ENCODE assay signal across 13 cellular contexts in genomic region chr6:48109902-48110301, GRCh38. TPM values are rescaled to one million over a fixed set of nuclear protein-coding genes. Genes with fewer than 3 reads are reported as not detected.
DNase-seq lines count a peak whose midpoint lies in the region; ATAC-seq and TF ChIP-seq lines count a peak whose summit lies in the region.
"Had no signal": no experiment of that assay in that cellular context is flagged by ENCODE, and none has a peak within 500 bp of the region (broad histone marks: within the 10 kb centered on the region; RNA-seq: fewer than 3 reads in every experiment).

No MANE protein-coding gene starts in this region.

- ATAC-seq in Right ventricle myocardium superior (ENCODE audit: poor library complexity) (no peak), sciatic nerve (no peak)
- ATAC-seq in naive thymus-derived CD8-positive, alpha-beta T cell = no peak
- ATAC-seq: natural killer cell had no signal

- no peaks in the 10 kb centered on the region for H3K9me3 ChIP-seq in left ventricle myocardium inferior (replicated peaks)

- H3K36me3 Mint-ChIP-seq in type B pancreatic cell = peaks cover 6% of the 10 kb centered on the region
- no peaks in the 10 kb centered on the region for H3K36me3 Mint-ChIP-seq in naive thymus-derived CD8-positive, alpha-beta T cell
- H3K36me3 Mint-ChIP-seq: natural killer cell had no signal

- H3K4me3 ChIP-seq in left ventricle myocardium inferior (peak overlapping the region; percentile 63), astrocyte of the spinal cord (ENCODE audit: low read depth, low read length) (peak overlapping the region; percentile 61), iPS-11a (ENCODE audit: low read depth, low read length) (peak overlapping the region; percentile 61)

- DNase-seq in left ventricle myocardium inferior (no peak), Right ventricle myocardium superior (no peak), astrocyte of the spinal cord (ENCODE audit: low read depth, low spot score) (peak; percentile 25), type B pancreatic cell (ENCODE audit: extremely low spot score, unreplicated experiment) (no peak), sciatic nerve (ENCODE audit: low spot score) (no peak)
- no peak for DNase-seq in stimulated activated CD4-positive, alpha-beta T cell treated with anti-CD3 and anti-CD28 coated beads, Interleukin-2, amount 100 ng/mL, for 48 hours
- no peak for DNase-seq in naive thymus-derived CD8-positive, alpha-beta T cell
- DNase-seq: activated CD4-positive, alpha-beta memory T cell treated with anti-CD3 and anti-CD28 coated beads, Interleukin-2, amount 10 ng/mL, durations not matched to agents 7 days and 5 days; amniotic stem cell; natural killer cell; NCI-H2171 treated with DMSO at 0.1 percent for 48 hours; SW 1271 had no signal

- TF ChIP-seq CTCF in left ventricle myocardium inferior (IDR thresholded peaks at IDR 0.05; ENCODE audit: borderline replicate concordance) (no peak), astrocyte of the spinal cord (IDR thresholded peaks at IDR 0.05; ENCODE audit: low read depth, low read length) (no peak), type B pancreatic cell (conservative IDR thresholded peaks at IDR 0.05) (no peak)

- peak overlapping the region; percentile 95 for H3K27ac Mint-ChIP-seq in type B pancreatic cell
- no peak overlapping the region for H3K27ac Mint-ChIP-seq in naive thymus-derived CD8-positive, alpha-beta T cell
- H3K27ac Mint-ChIP-seq: activated CD4-positive, alpha-beta memory T cell treated with anti-CD3 and anti-CD28 coated beads, Interleukin-2, amount 10 ng/mL, durations not matched to agents 7 days and 5 days; natural killer cell had no signal

- intact Hi-C loops in left ventricle myocardium inferior (cut with micrococcal nuclease) = no loop called here
- intact Hi-C loops in Right ventricle myocardium superior (cut with DNase I) = no loop called here
- intact Hi-C loops in sciatic nerve (cut with DNase I) = no loop called here

- H3K27me3 Mint-ChIP-seq in type B pancreatic cell = no peaks in the 10 kb centered on the region
- H3K27me3 Mint-ChIP-seq in naive thymus-derived CD8-positive, alpha-beta T cell = peaks cover 0 to 8% (median 0%) of the 10 kb centered on the region in 5 donors
- H3K27me3 Mint-ChIP-seq: activated CD4-positive, alpha-beta memory T cell treated with anti-CD3 and anti-CD28 coated beads, Interleukin-2, amount 10 ng/mL, durations not matched to agents 7 days and 5 days had no signal

- POLR2A ChIA-PET in naive thymus-derived CD8-positive, alpha-beta T cell (lab: Charles Lee) = no interaction called here

- H3K4me3 Mint-ChIP-seq in type B pancreatic cell = peak overlapping the region; percentile 89
- H3K4me3 Mint-ChIP-seq in naive thymus-derived CD8-positive, alpha-beta T cell = no peak overlapping the region
- H3K4me3 Mint-ChIP-seq: activated CD4-positive, alpha-beta memory T cell treated with anti-CD3 and anti-CD28 coated beads, Interleukin-2, amount 10 ng/mL, durations not matched to agents 7 days and 5 days; natural killer cell had no signal

- no peaks in the 10 kb centered on the region for H3K27me3 ChIP-seq in left ventricle myocardium inferior (ENCODE audit: low read depth)

- peaks cover 16% of the 10 kb centered on the region for H3K4me1 ChIP-seq in left ventricle myocardium inferior

- in situ Hi-C loops in astrocyte of the spinal cord (cut with HindIII; ENCODE audit: low sequenced_read_pairs) = no loop called here

- no peaks in the 10 kb centered on the region for H3K36me3 ChIP-seq in left ventricle myocardium inferior

- peaks cover 21% of the 10 kb centered on the region for H3K4me1 Mint-ChIP-seq in type B pancreatic cell (ENCODE audit: unreplicated experiment)
- no peaks in the 10 kb centered on the region for H3K4me1 Mint-ChIP-seq in naive thymus-derived CD8-positive, alpha-beta T cell
- H3K4me1 Mint-ChIP-seq: activated CD4-positive, alpha-beta memory T cell treated with anti-CD3 and anti-CD28 coated beads, Interleukin-2, amount 10 ng/mL, durations not matched to agents 7 days and 5 days; natural killer cell had no signal

- peak overlapping the region; percentile 81 for H3K27ac ChIP-seq in left ventricle myocardium inferior (replicated peaks)

- no peaks in the 10 kb centered on the region for H3K9me3 Mint-ChIP-seq in type B pancreatic cell
- peaks cover 0 to 12% (median 0%) of the 10 kb centered on the region in 9 donors for H3K9me3 Mint-ChIP-seq in naive thymus-derived CD8-positive, alpha-beta T cell
- H3K9me3 Mint-ChIP-seq: activated CD4-positive, alpha-beta memory T cell treated with anti-CD3 and anti-CD28 coated beads, Interleukin-2, amount 10 ng/mL, durations not matched to agents 7 days and 5 days had no signal

RNA-seq across cellular contexts. Expression of gene PTCHD4, which starts 1.1 kb away (rescaled TPM):
- total RNA-seq in left ventricle myocardium inferior (1.0 TPM), Right ventricle myocardium superior (0.81 TPM), type B pancreatic cell (ENCODE audit: low replicate concordance) (3.4 and 4.6 TPM in 2 replicates), sciatic nerve (1.7 TPM)
- not detected for total RNA-seq in naive thymus-derived CD8-positive, alpha-beta T cell
- polyA plus RNA-seq in naive thymus-derived CD8-positive, alpha-beta T cell = not detected
- total RNA-seq: activated CD4-positive, alpha-beta memory T cell treated with anti-CD3 and anti-CD28 coated beads, Interleukin-2, amount 10 ng/mL, durations not matched to agents 7 days and 5 days; natural killer cell had no signal
